8 cellular contexts compared by ENCODE assay signal in genomic region chr9:34611811-34612787, GRCh38. TPM values are rescaled to one million over a fixed set of nuclear protein-coding genes. Genes with fewer than 3 reads are reported as not detected.
DNase-seq lines count a peak whose midpoint lies in the region; ATAC-seq and TF ChIP-seq lines count a peak whose summit lies in the region.

A gene with protein sequence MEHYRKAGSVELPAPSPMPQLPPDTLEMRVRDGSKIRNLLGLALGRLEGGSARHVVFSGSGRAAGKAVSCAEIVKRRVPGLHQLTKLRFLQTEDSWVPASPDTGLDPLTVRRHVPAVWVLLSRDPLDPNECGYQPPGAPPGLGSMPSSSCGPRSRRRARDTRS (minus strand): TSS chr9:34612097. CDS start chr9:34611296, 801 bp downstream.

- H3F3A ChIP-seq in SK-N-SH (replicated peaks; ENCODE audit: insufficient read depth) = no peaks in the 10 kb centered on the region

- peaks cover 26% of the 10 kb centered on the region for H3K4me1 Mint-ChIP-seq in activated naive CD4-positive, alpha-beta T cell treated with anti-CD3 and anti-CD28 coated beads, Interleukin-2, amount 50 U/mL, for 24 hours

- peaks cover 0 to 36% of the 10 kb centered on the region in 2 experiments; a peak in 1 of 4 replicates for H3K4me1 ChIP-seq in SK-N-SH (ENCODE audit: control insufficient read depth in 1 of 2, insufficient read depth in 2 of 2, low read depth in 1 of 2, low read length in 1 of 2)

- no peaks in the 10 kb centered on the region for H3K9me3 ChIP-seq in KOPT-K1 (ENCODE audit: insufficient read depth, low read length, poor library complexity, severe bottlenecking)
- no peaks in the 10 kb centered on the region for H3K9me3 ChIP-seq in SK-N-SH

- H3K36me3 ChIP-seq in KOPT-K1 (ENCODE audit: insufficient read depth, low read length) (peaks cover 33% of the 10 kb centered on the region), SK-N-SH (replicated peaks in 1 of 2; ENCODE audit: control insufficient read depth in 1 of 2, insufficient read depth in 2 of 2, low read length in 1 of 2) (peaks cover 11 to 21% of the 10 kb centered on the region in 2 experiments)

- 2% methylated on average over 31 of the region's 77 CpGs for WGBS in SK-N-SH (ENCODE audit: low lambda C conversion rate)

- peak within 1 kb of the TSS; percentile 87 for H3K4me2 ChIP-seq in SK-N-SH

- no peaks in the 10 kb centered on the region for H3K27me3 ChIP-seq in SK-N-SH (ENCODE audit: insufficient read depth)

- TF ChIP-seq RAD21 in SK-N-SH (IDR thresholded peaks at IDR 0.05; ENCODE audit: low read length) = no peak

- no peaks in the 10 kb centered on the region for H3K9me2 ChIP-seq in SK-N-SH

- H3K27me3 Mint-ChIP-seq in activated naive CD4-positive, alpha-beta T cell treated with anti-CD3 and anti-CD28 coated beads, Interleukin-2, amount 50 U/mL, for 24 hours = no peaks in the 10 kb centered on the region

- peak within 1 kb of the TSS; percentile 91 for H2AFZ ChIP-seq in SK-N-SH (ENCODE audit: low read depth)

- peak; percentile 88 for DNase-seq in EH (ENCODE audit: low read depth)
- peak; percentile 93 for DNase-seq in SK-N-SH
- no peak for DNase-seq in glomerular endothelial cell (ENCODE audit: extremely low read depth, low read depth, low spot score)
- peak; percentile 50 for DNase-seq in omental fat pad (ENCODE audit: low spot score)

- TF ChIP-seq CTCF in SK-N-SH (IDR thresholded peaks at IDR 0.05) (no peak), omental fat pad (IDR thresholded peaks at IDR 0.05) (no peak)

- POLR2A ChIA-PET in SK-N-SH (lab: Yijun Ruan, JAX) = interaction anchor here (0.6 to 1.6 kb wide), 2 partner anchors 26 to 187 kb away, joined by 3 read pairs; no protein-coding TSS in a partner anchor

- ATAC-seq in GM21723 (IDR thresholded peaks at IDR 0.05; ENCODE audit: unreplicated experiment) (peak; percentile 93), omental fat pad (ENCODE audit: low FRiP score) (peak; percentile 96)

- H3K27ac Mint-ChIP-seq in activated naive CD4-positive, alpha-beta T cell treated with anti-CD3 and anti-CD28 coated beads, Interleukin-2, amount 50 U/mL, for 24 hours = peak within 1 kb of the TSS; percentile 95

- H3K79me2 ChIP-seq in SK-N-SH (ENCODE audit: insufficient read depth) = peaks cover 10% of the 10 kb centered on the region; the same call in 1 of the 2 replicates

- H3K9ac ChIP-seq in SK-N-SH = peak within 1 kb of the TSS; percentile 84

- CTCF ChIA-PET in SK-N-SH (lab: Yijun Ruan, JAX) = interaction anchor here (0.6 to 8.8 kb wide), 15 partner anchors 9 to 165 kb away, joined by 3 to 256 read pairs (median 6); partner anchors contain the start of genes ARID3C and SIGMAR1

- no peaks in the 10 kb centered on the region for H4K20me1 ChIP-seq in SK-N-SH (ENCODE audit: insufficient read depth)

- H3K4me3 Mint-ChIP-seq in activated naive CD4-positive, alpha-beta T cell treated with anti-CD3 and anti-CD28 coated beads, Interleukin-2, amount 50 U/mL, for 24 hours = peak within 1 kb of the TSS; percentile 92

- peak within 1 kb of the TSS; percentile 66 to 84 for H3K4me3 ChIP-seq in SK-N-SH (ENCODE audit: low read depth in 2 of 2, low read length in 1 of 2)

- no peaks in the 10 kb centered on the region for H3K9me3 Mint-ChIP-seq in activated naive CD4-positive, alpha-beta T cell treated with anti-CD3 and anti-CD28 coated beads, Interleukin-2, amount 50 U/mL, for 24 hours

- H3K27ac ChIP-seq in KOPT-K1 (ENCODE audit: low read depth, low read length, poor library complexity, severe bottlenecking) = peak within 1 kb of the TSS; percentile 81
- peak within 1 kb of the TSS; percentile 73 to 75 for H3K27ac ChIP-seq in SK-N-SH (ENCODE audit: low read depth in 2 of 2, low read length in 1 of 2)
- H3K27ac ChIP-seq in temporal lobe (ENCODE audit: low read depth, low read length) = peak within 1 kb of the TSS; percentile 90

- no peak for TF ChIP-seq EP300 in SK-N-SH (IDR thresholded peaks at IDR 0.05; ENCODE audit: borderline replicate concordance in 1 of 2, low read depth in 1 of 2, low read length in 1 of 2)

- H3K36me3 Mint-ChIP-seq in activated naive CD4-positive, alpha-beta T cell treated with anti-CD3 and anti-CD28 coated beads, Interleukin-2, amount 50 U/mL, for 24 hours = peaks cover 7% of the 10 kb centered on the region

TF ChIP-seq in SK-N-SH, 30 proteins besides CTCF, POLR2A, EP300 and RAD21 (continues in another document):
- TF ChIP-seq RXRA (IDR thresholded peaks at IDR 0.05; ENCODE audit: borderline replicate concordance, low read depth) = no peak
- peak; percentile 64 for TF ChIP-seq TAF1 (IDR thresholded peaks at IDR 0.05; ENCODE audit: borderline replicate concordance, low read depth, low read length)
- TF ChIP-seq MXI1 (IDR thresholded peaks at IDR 0.05; ENCODE audit: low read depth, low read length) = 0 out of 2 replicates have a peak, but pooled peaks have one; percentile 34
- TF ChIP-seq GABPA (IDR thresholded peaks at IDR 0.05; ENCODE audit: low read depth) = no peak; the same call in 1 of the 2 replicates
- TF ChIP-seq, protein P1, sequence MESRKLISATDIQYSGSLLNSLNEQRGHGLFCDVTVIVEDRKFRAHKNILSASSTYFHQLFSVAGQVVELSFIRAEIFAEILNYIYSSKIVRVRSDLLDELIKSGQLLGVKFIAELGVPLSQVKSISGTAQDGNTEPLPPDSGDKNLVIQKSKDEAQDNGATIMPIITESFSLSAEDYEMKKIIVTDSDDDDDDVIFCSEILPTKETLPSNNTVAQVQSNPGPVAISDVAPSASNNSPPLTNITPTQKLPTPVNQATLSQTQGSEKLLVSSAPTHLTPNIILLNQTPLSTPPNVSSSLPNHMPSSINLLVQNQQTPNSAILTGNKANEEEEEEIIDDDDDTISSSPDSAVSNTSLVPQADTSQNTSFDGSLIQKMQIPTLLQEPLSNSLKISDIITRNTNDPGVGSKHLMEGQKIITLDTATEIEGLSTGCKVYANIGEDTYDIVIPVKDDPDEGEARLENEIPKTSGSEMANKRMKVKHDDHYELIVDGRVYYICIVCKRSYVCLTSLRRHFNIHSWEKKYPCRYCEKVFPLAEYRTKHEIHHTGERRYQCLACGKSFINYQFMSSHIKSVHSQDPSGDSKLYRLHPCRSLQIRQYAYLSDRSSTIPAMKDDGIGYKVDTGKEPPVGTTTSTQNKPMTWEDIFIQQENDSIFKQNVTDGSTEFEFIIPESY (IDR thresholded peaks at IDR 0.05; ENCODE audit: borderline replicate concordance, low read depth) = no peak
- TF ChIP-seq POLR2AphosphoS5 (IDR thresholded peaks at IDR 0.05; ENCODE audit: low read depth, low read length) = peak; percentile 94
- no peak; the same call in 1 of the 2 replicates for TF ChIP-seq NRF1 (IDR thresholded peaks at IDR 0.05; ENCODE audit: low read depth, low read length)
- TF ChIP-seq, protein P2, sequence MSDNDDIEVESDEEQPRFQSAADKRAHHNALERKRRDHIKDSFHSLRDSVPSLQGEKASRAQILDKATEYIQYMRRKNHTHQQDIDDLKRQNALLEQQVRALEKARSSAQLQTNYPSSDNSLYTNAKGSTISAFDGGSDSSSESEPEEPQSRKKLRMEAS (IDR thresholded peaks at IDR 0.05; ENCODE audit: low read depth) = no peak; the same call in 1 of the 2 replicates
- TF ChIP-seq TEAD4 (IDR thresholded peaks at IDR 0.05; ENCODE audit: borderline replicate concordance, insufficient read depth) = no peak
- TF ChIP-seq FOXJ3 (CRISPR knock-in tag; IDR thresholded peaks at IDR 0.05) = no peak
- TF ChIP-seq EZH2phosphoT487 (IDR thresholded peaks at IDR 0.05; ENCODE audit: borderline replicate concordance, low read depth) = no peak
- TF ChIP-seq USF2 (IDR thresholded peaks at IDR 0.05; ENCODE audit: borderline replicate concordance, low read depth, low read length) = no peak
- no peak for TF ChIP-seq CHD2 (IDR thresholded peaks at IDR 0.05; ENCODE audit: low read length, partially characterized antibody)
- TF ChIP-seq TCF12 (IDR thresholded peaks at IDR 0.05) = no peak
- no peak for TF ChIP-seq USF1 (IDR thresholded peaks at IDR 0.05; ENCODE audit: borderline replicate concordance, low read depth)
- no peak for TF ChIP-seq RCOR1 (IDR thresholded peaks at IDR 0.05; ENCODE audit: low read length)
- TF ChIP-seq JUND (IDR thresholded peaks at IDR 0.05) = no peak
- TF ChIP-seq FOSL2 (IDR thresholded peaks at IDR 0.05; ENCODE audit: borderline replicate concordance, low read depth) = no peak
- no peak for TF ChIP-seq SMC3 (IDR thresholded peaks at IDR 0.05; ENCODE audit: low read depth, low read length)
- no peak for TF ChIP-seq IRF3 (IDR thresholded peaks at IDR 0.05; ENCODE audit: low read depth, low read length)
- TF ChIP-seq ELF1 (IDR thresholded peaks at IDR 0.05) = no peak
- TF ChIP-seq RFX5 (IDR thresholded peaks at IDR 0.05; ENCODE audit: low read length) = no peak
- no peak for TF ChIP-seq NFIC (IDR thresholded peaks at IDR 0.05; ENCODE audit: borderline replicate concordance)

RNA-seq across cellular contexts. Expression of the gene that starts here (rescaled TPM):
- polyA plus RNA-seq in SK-N-SH (2012; rRNA removed) = 46.3 and 47.6 TPM in 2 replicates
- polyA plus RNA-seq in SK-N-SH (2012; cell fraction: cytosol; rRNA removed) = 22.6 and 32.3 TPM in 2 replicates
- 21.7 and 29.2 TPM in 2 replicates for polyA plus RNA-seq in SK-N-SH (2012; cell fraction: nucleus; rRNA removed)
- 17.5 and 21.5 TPM in 2 replicates for total RNA-seq in glomerular endothelial cell
- 10 to 100 TPM; 13.3 to 28.1 (median 23.1) TPM for total RNA-seq in omental fat pad
- 4.2 TPM for total RNA-seq in temporal lobe
